In the genomic region with DNA sequence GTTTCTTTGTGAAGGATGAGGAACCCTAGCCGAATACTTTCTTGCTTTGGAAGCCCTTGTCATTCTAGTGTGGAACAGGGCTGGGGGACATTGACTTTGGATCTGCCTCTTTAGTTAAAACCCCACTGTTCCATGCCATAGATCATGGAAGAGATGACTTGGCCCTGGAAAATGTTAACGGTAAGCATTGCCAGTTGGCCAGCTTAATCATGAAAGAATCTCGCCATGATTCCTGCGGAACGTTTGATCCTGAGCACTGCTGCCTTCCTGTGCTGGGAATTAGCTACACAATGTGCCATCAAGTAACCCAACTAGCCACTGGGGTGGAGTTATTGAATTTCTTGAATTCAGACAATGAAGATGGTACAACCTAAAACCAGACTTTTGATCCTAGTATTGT, we compare ENCODE assay signal across 32 cellular contexts.
"Had no signal": no experiment of that assay in that cellular context is flagged by ENCODE, and none has a peak within 500 bp of the region (broad histone marks: within the 10 kb centered on the region; RNA-seq: fewer than 3 reads in every experiment).

No MANE protein-coding gene starts in this region.

- H3K27me3 ChIP-seq: body of pancreas had no signal

- H3K9me3 ChIP-seq: body of pancreas had no signal

- H3K4me3 ChIP-seq: body of pancreas had no signal

- FAIRE-seq: colon, endometrium, endothelial cell of umbilical vein, frontal cortex had no signal

- H3K4me1 ChIP-seq: body of pancreas had no signal

- H3K36me3 ChIP-seq: WERI-Rb-1 had no signal

- H3K27ac ChIP-seq: body of pancreas, epithelial cell of prostate had no signal

- DNase-seq: activated B cell treated with CpG ODN at 0.5 μM for 24 hours; activated CD4-positive, alpha-beta T cell treated with anti-CD3 and anti-CD28 coated beads for 48 hours; activated CD4-positive, alpha-beta T cell treated with anti-CD3 and anti-CD28 coated beads, Interleukin-2, amount 50 U/mL, for 1 hour; activated CD4-positive, alpha-beta T cell treated with anti-CD3 and anti-CD28 coated beads, Interleukin-2, amount 50 U/mL, for 48 hours; activated CD8-positive, alpha-beta memory T cell treated with anti-CD3 and anti-CD28 coated beads for 24 hours; activated CD8-positive, alpha-beta T cell treated with anti-CD3 and anti-CD28 coated beads for 36 hours; activated effector memory CD4-positive, alpha-beta T cell treated with Interleukin-2 at 50 U/mL for 16 hours; activated gamma-delta T cell treated with Interleukin-2 at 50 U/mL for 16 hours; activated naive CD4-positive, alpha-beta T cell treated with anti-CD3 and anti-CD28 coated beads, Interleukin-2, amount 50 U/mL, for 16 hours; activated naive CD4-positive, alpha-beta T cell treated with Interleukin-2 at 50 U/mL for 16 hours; activated T-cell treated with anti-CD3 and anti-CD28 coated beads, Interleukin-2, amount 50 U/mL, for 4 hours; amniotic stem cell; anterior cingulate cortex; body of pancreas; caudate nucleus; cortex of kidney; dermis blood vessel endothelial cell; effector CD4-positive, alpha-beta T cell; effector memory CD8-positive, alpha-beta T cell; foreskin fibroblast; head of caudate nucleus; T-helper 1 cell; T-helper 17 cell; T1000; WERI-Rb-1 had no signal

- ATAC-seq: activated CD4-positive, CD25-positive, alpha-beta regulatory T cell treated with anti-CD3 and anti-CD28 coated beads, Interleukin-2, amount 50 U/mL, for 24 hours; activated CD8-positive, alpha-beta T cell treated with anti-CD3 and anti-CD28 coated beads for 36 hours; activated T-cell treated with anti-CD3 and anti-CD28 coated beads, Interleukin-2, amount 50 U/mL, for 4 hours; activated T-helper 17 cell treated with anti-CD3 and anti-CD28 coated beads, Interleukin-2, amount 50 U/mL, for 72 hours; body of pancreas; effector memory CD8-positive, alpha-beta T cell; T-helper 17 cell had no signal
